Comparison of ENCODE assay signal across 8 cellular contexts in genomic region chr12:67943295-67943892, GRCh38. TPM values are rescaled to one million over a fixed set of nuclear protein-coding genes. Genes with fewer than 3 reads are reported as not detected.
A peak's percentile ranks its signal among the peaks of the same experiment; 100 is the strongest.
DNase-seq lines count a peak whose midpoint lies in the region; ATAC-seq, FAIRE-seq and TF ChIP-seq lines count a peak whose summit lies in the region.

No MANE protein-coding gene starts in this region.

- H3K9me3 Mint-ChIP-seq in activated CD4-positive, alpha-beta memory T cell treated with anti-CD3 and anti-CD28 coated beads for 36 hours = no peaks in the 10 kb centered on the region
- no peaks in the 10 kb centered on the region for H3K9me3 Mint-ChIP-seq in naive B cell
- H3K9me3 Mint-ChIP-seq in stimulated activated naive CD8-positive, alpha-beta T cell treated with anti-CD3 and anti-CD28 coated beads, Interleukin-15, amount 100 ng/mL, for 72 hours = no peaks in the 10 kb centered on the region

- FAIRE-seq in A204.1 (lab: Jason Lieb, UNC) = peak; percentile 94
- FAIRE-seq in GM18507 (lab: Jason Lieb, UNC) = peak; percentile 83
- peak; percentile 33 for FAIRE-seq in endothelial cell of umbilical vein (lab: Jason Lieb, UNC)

- no peak overlapping the region for H3K9ac ChIP-seq in endothelial cell of umbilical vein (replicated peaks; ENCODE audit: extremely low read depth, insufficient read depth, low read length)

- peak; percentile 2 for DNase-seq in GM18507 (ENCODE audit: extremely low spot score, insufficient read length, low read depth)
- peak; percentile 80 for DNase-seq in NCI-H748 (lab: John Stamatoyannopoulos, UW; ENCODE audit: unreplicated experiment)
- DNase-seq in activated CD4-positive, alpha-beta memory T cell treated with anti-CD3 and anti-CD28 coated beads for 36 hours = peak; percentile 57
- peak; percentile 64 for DNase-seq in endothelial cell of umbilical vein (ENCODE audit: low read depth, low spot score)
- DNase-seq in naive B cell = peak; percentile 48
- peak; percentile 43 to 51 for DNase-seq in stimulated activated naive CD8-positive, alpha-beta T cell treated with anti-CD3 and anti-CD28 coated beads, Interleukin-15, amount 100 ng/mL, for 72 hours

- dilution Hi-C loops in endothelial cell of umbilical vein (cut with MboI; ENCODE audit: extremely low pct_ligation_motif_present, low sequenced_read_pairs) = no loop called here

- H3K27ac Mint-ChIP-seq in activated CD4-positive, alpha-beta memory T cell treated with anti-CD3 and anti-CD28 coated beads for 36 hours = no peak overlapping the region
- H3K27ac Mint-ChIP-seq in naive B cell = peak overlapping the region in 1 of 6 donors; percentile 13
- peak overlapping the region in 1 of 2 donors; percentile 72 for H3K27ac Mint-ChIP-seq in stimulated activated naive CD8-positive, alpha-beta T cell treated with anti-CD3 and anti-CD28 coated beads, Interleukin-15, amount 100 ng/mL, for 72 hours

- no peaks in the 10 kb centered on the region for H3K9me1 ChIP-seq in endothelial cell of umbilical vein (replicated peaks; ENCODE audit: control insufficient read depth, extremely low read depth, insufficient read depth, low read length)

- ATAC-seq in HG03378 (IDR thresholded peaks at IDR 0.05; ENCODE audit: unreplicated experiment) = peak; percentile 82
- ATAC-seq in naive B cell (ENCODE audit: low read depth in 2 of 2) = peak; percentile 61 to 84
- peak; percentile 80 for ATAC-seq in stimulated activated naive CD8-positive, alpha-beta T cell treated with anti-CD3 and anti-CD28 coated beads, Interleukin-15, amount 100 ng/mL, for 72 hours

- no peak overlapping the region for H3K27ac ChIP-seq in endothelial cell of umbilical vein (ENCODE audit: insufficient read depth, low read depth, low read length)

- intact Hi-C loops in activated CD4-positive, alpha-beta memory T cell treated with anti-CD3 and anti-CD28 coated beads for 36 hours (cut with micrococcal nuclease) = loop anchor here (1.0 to 5.0 kb wide), 3 partner anchors 292 to 587 kb away; no protein-coding TSS in a partner anchor
- intact Hi-C loops in endothelial cell of umbilical vein (cut with micrococcal nuclease) = loop anchor here (1.0 to 5.0 kb wide), 4 partner anchors 291 to 916 kb away; no protein-coding TSS in a partner anchor

- H3K4me3 ChIP-seq in endothelial cell of umbilical vein (replicated peaks in 1 of 3; ENCODE audit: insufficient read depth in 1 of 3, low read depth in 1 of 3, low read length in 3 of 3) = no peak overlapping the region

- H3K9me3 ChIP-seq in endothelial cell of umbilical vein (replicated peaks; ENCODE audit: control insufficient read depth, insufficient read depth, low read length) = no peaks in the 10 kb centered on the region

- peaks cover 8% of the 10 kb centered on the region for H3K27me3 Mint-ChIP-seq in activated CD4-positive, alpha-beta memory T cell treated with anti-CD3 and anti-CD28 coated beads for 36 hours
- peaks cover 0 to 3% (median 1%) of the 10 kb centered on the region in 3 donors for H3K27me3 Mint-ChIP-seq in naive B cell
- H3K27me3 Mint-ChIP-seq in stimulated activated naive CD8-positive, alpha-beta T cell treated with anti-CD3 and anti-CD28 coated beads, Interleukin-15, amount 100 ng/mL, for 72 hours = peaks cover 13% of the 10 kb centered on the region

- H3K27me3 ChIP-seq in endothelial cell of umbilical vein (ENCODE audit: control insufficient read depth in 2 of 2, insufficient read depth in 2 of 2, low read length in 2 of 2) = peaks cover 0 to 4% of the 10 kb centered on the region in 2 experiments

- POLR2A ChIA-PET in activated CD4-positive, alpha-beta memory T cell treated with anti-CD3 and anti-CD28 coated beads for 36 hours (lab: Charles Lee) = no interaction called here
- POLR2A ChIA-PET in endothelial cell of umbilical vein (lab: Charles Lee) = no interaction called here

- peaks cover 2% of the 10 kb centered on the region for H3K4me1 Mint-ChIP-seq in activated CD4-positive, alpha-beta memory T cell treated with anti-CD3 and anti-CD28 coated beads for 36 hours (ENCODE audit: low read depth)
- H3K4me1 Mint-ChIP-seq in naive B cell = peaks cover 4 to 6% (median 4%) of the 10 kb centered on the region in 3 donors
- H3K4me1 Mint-ChIP-seq in stimulated activated naive CD8-positive, alpha-beta T cell treated with anti-CD3 and anti-CD28 coated beads, Interleukin-15, amount 100 ng/mL, for 72 hours = peaks cover 6% of the 10 kb centered on the region

- H3K79me2 ChIP-seq in endothelial cell of umbilical vein (ENCODE audit: control insufficient read depth, insufficient read depth, low read length) = no peaks in the 10 kb centered on the region

- no peak overlapping the region for H3K4me3 Mint-ChIP-seq in activated CD4-positive, alpha-beta memory T cell treated with anti-CD3 and anti-CD28 coated beads for 36 hours
- H3K4me3 Mint-ChIP-seq in naive B cell = no peak overlapping the region
- no peak overlapping the region for H3K4me3 Mint-ChIP-seq in stimulated activated naive CD8-positive, alpha-beta T cell treated with anti-CD3 and anti-CD28 coated beads, Interleukin-15, amount 100 ng/mL, for 72 hours

- no peaks in the 10 kb centered on the region for H3K36me3 ChIP-seq in endothelial cell of umbilical vein (ENCODE audit: control insufficient read depth in 2 of 2, extremely low read depth in 1 of 2, insufficient read depth in 2 of 2, low read length in 2 of 2)

- BruUV-seq in endothelial cell of umbilical vein (replicated peaks; lab: Mats Ljungman, UMichigan) = no TSS peak

- H3K36me3 Mint-ChIP-seq in activated CD4-positive, alpha-beta memory T cell treated with anti-CD3 and anti-CD28 coated beads for 36 hours = no peaks in the 10 kb centered on the region
- no peaks in the 10 kb centered on the region for H3K36me3 Mint-ChIP-seq in naive B cell

- peak; percentile 44 to 50 for TF ChIP-seq CTCF in endothelial cell of umbilical vein (IDR thresholded peaks at IDR 0.05; ENCODE audit: extremely low read depth in 1 of 2, insufficient read depth in 1 of 2, low read depth in 1 of 2, low read length in 2 of 2)

- TF ChIP-seq POLR2A in endothelial cell of umbilical vein (IDR thresholded peaks at IDR 0.05; ENCODE audit: low read depth, low read length) = no peak

- H3K4me1 ChIP-seq in endothelial cell of umbilical vein (ENCODE audit: control insufficient read depth, extremely low read depth, insufficient read depth, low read length) = no peaks in the 10 kb centered on the region

- no peaks in the 10 kb centered on the region for H4K20me1 ChIP-seq in endothelial cell of umbilical vein (replicated peaks; ENCODE audit: control insufficient read depth, extremely low read depth, insufficient read depth, low read length)

- CTCF ChIA-PET in activated CD4-positive, alpha-beta memory T cell treated with anti-CD3 and anti-CD28 coated beads for 36 hours (lab: Charles Lee) = interaction anchor here (0.6 to 7.1 kb wide), 40 partner anchors 13 to 782 kb away, joined by 3 to 130 read pairs (median 4); partner anchors contain the start of genes DYRK2 and IFNG-AS1
- CTCF ChIA-PET in endothelial cell of umbilical vein (lab: Charles Lee) = interaction anchor here (0.6 to 7.1 kb wide), 65 partner anchors 9 to 918 kb away, joined by 3 to 573 read pairs (median 4); partner anchors contain the start of genes CAND1 and DYRK2

- H2AFZ ChIP-seq in endothelial cell of umbilical vein (ENCODE audit: low read depth, low read length) = no peak overlapping the region

- no peak overlapping the region for H3K4me2 ChIP-seq in endothelial cell of umbilical vein (ENCODE audit: insufficient read depth, low read length)

TF ChIP-seq in endothelial cell of umbilical vein, 7 proteins besides CTCF, POLR2A, EP300 and RAD21:
- TF ChIP-seq JUN (IDR thresholded peaks at IDR 0.05; ENCODE audit: borderline replicate concordance, insufficient read depth, insufficient read length, low read depth) (no peak), EZH2 (IDR thresholded peaks at IDR 0.05; ENCODE audit: borderline replicate concordance, low read depth, low read length, severe bottlenecking) (no peak), GATA2 (IDR thresholded peaks at IDR 0.05; ENCODE audit: insufficient read depth, insufficient read length, low read depth, low read length) (no peak), POLR2AphosphoS5 (IDR thresholded peaks at IDR 0.05; ENCODE audit: insufficient read depth, low read depth, low read length) (no peak), MAX (IDR thresholded peaks at IDR 0.05; ENCODE audit: insufficient read depth, insufficient read length) (no peak), MYC (IDR thresholded peaks at IDR 0.05; ENCODE audit: low read depth, low read length) (no peak), FOS (IDR thresholded peaks at IDR 0.05; ENCODE audit: borderline replicate concordance, insufficient read depth, low read length) (no peak)

RNA-seq across cellular contexts. Expression of gene IFNG-AS1, which starts 45.9 kb away (rescaled TPM):
- 1 to 10 TPM in 1 of 2 experiments, under 1 TPM in 1; 0.48 to 1.1 TPM for total RNA-seq in activated CD4-positive, alpha-beta memory T cell treated with anti-CD3 and anti-CD28 coated beads for 36 hours
- not detected in 2 replicates for total RNA-seq in endothelial cell of umbilical vein
- polyA plus RNA-seq in endothelial cell of umbilical vein (not detected in 2 replicates), naive B cell (ENCODE audit: low read depth in 6 of 6) (10 to 100 TPM in 4 of 6 donors, 1 to 10 TPM in 2; 7.0 to 22.1 (median 12.0) TPM)
- not detected in 2 replicates for polyA plus RNA-seq in endothelial cell of umbilical vein (2011; cell fraction: cytosol; rRNA removed)
- polyA plus RNA-seq in endothelial cell of umbilical vein (2011; cell fraction: nucleus; rRNA removed) = not detected in 2 replicates
- polyA plus RNA-seq in endothelial cell of umbilical vein (2012) = not detected in 2 replicates
- not detected in 2 replicates for polyA minus RNA-seq in endothelial cell of umbilical vein
- not detected for polyA minus RNA-seq in endothelial cell of umbilical vein (2011; cell fraction: cytosol; rRNA and poly(A)+ RNA removed)
- not detected in 2 replicates for polyA minus RNA-seq in endothelial cell of umbilical vein (2011; cell fraction: nucleus; rRNA and poly(A)+ RNA removed)

Comparison
In these comparisons a context has a peak if more than half of its experiments do, and no peak if none do; other contexts are left out.
1. DNase-seq: peak in every context shown above with its lines; median percentile 80 in NCI-H748; 64 in endothelial cell of umbilical vein; 57 in activated CD4-positive, alpha-beta memory T cell treated with anti-CD3 and anti-CD28 coated beads for 36 hours; 48 in naive B cell; 47 in stimulated activated naive CD8-positive, alpha-beta T cell treated with anti-CD3 and anti-CD28 coated beads, Interleukin-15, amount 100 ng/mL, for 72 hours; 2 in GM18507.